Comparison of ENCODE assay signal across 12 cellular contexts in genomic region chr12:57236224-57236924, GRCh38. TPM values are rescaled to one million over a fixed set of nuclear protein-coding genes. Genes with fewer than 3 reads are reported as not detected.
DNase-seq lines count a peak whose midpoint lies in the region; ATAC-seq, FAIRE-seq and TF ChIP-seq lines count a peak whose summit lies in the region.
"Had no signal": no experiment of that assay in that cellular context is flagged by ENCODE, and none has a peak within 500 bp of the region (broad histone marks: within the 10 kb centered on the region; RNA-seq: fewer than 3 reads in every experiment).

No MANE protein-coding gene starts in this region.

- no peak overlapping the region for H2BK15ac ChIP-seq in mesendoderm (replicated peaks; ENCODE audit: low read depth)

- peaks cover 11% of the 10 kb centered on the region for H3K79me1 ChIP-seq in mesendoderm (ENCODE audit: low read length)

- no peak overlapping the region for H2BK120ac ChIP-seq in mesendoderm (ENCODE audit: low read depth, low read length)

- H3K4me1 ChIP-seq in A549 = peaks cover 9% of the 10 kb centered on the region; the same call in 2 of the 3 replicates
- H3K4me1 ChIP-seq in GM23338 (ENCODE audit: insufficient read depth) = peaks cover 46% of the 10 kb centered on the region
- peaks cover 5% of the 10 kb centered on the region for H3K4me1 ChIP-seq in mesendoderm (ENCODE audit: control insufficient read depth, low read depth, low read length)

- peaks cover 84% of the 10 kb centered on the region for H3K27me3 Mint-ChIP-seq in GM23338 (ENCODE audit: insufficient read depth, low read depth, poor library complexity)

- H3K9me2 ChIP-seq in GM23338 (ENCODE audit: insufficient read depth) = no peaks in the 10 kb centered on the region

- no peak overlapping the region for H3K18ac ChIP-seq in mesendoderm (ENCODE audit: low read length)

- no peak overlapping the region for H3K23ac ChIP-seq in mesendoderm (ENCODE audit: low read length)

- H3K27ac ChIP-seq in A549 = no peak overlapping the region
- no peak overlapping the region for H3K27ac ChIP-seq in GM23338 (ENCODE audit: low read depth)
- peak overlapping the region; percentile 29 for H3K27ac ChIP-seq in cingulate gyrus (ENCODE audit: low read depth, low read length)
- H3K27ac ChIP-seq in mesendoderm (ENCODE audit: low read depth, low read length) = no peak overlapping the region

- H3F3A ChIP-seq in GM23338 (replicated peaks; ENCODE audit: low read depth) = peaks cover 47% of the 10 kb centered on the region

- H3K36me3 Mint-ChIP-seq in GM23338 (ENCODE audit: low read depth) = peaks cover 39% of the 10 kb centered on the region

- FAIRE-seq in A549 (lab: Jason Lieb, UNC) = no peak

- no peak for TF ChIP-seq POLR2A in A549 (IDR thresholded peaks at IDR 0.05; ENCODE audit: low read length)

- H3K4ac ChIP-seq in mesendoderm (ENCODE audit: low read depth, low read length) = no peak overlapping the region

- no peaks in the 10 kb centered on the region; the same call in 2 of the 3 replicates for H3K9me3 Mint-ChIP-seq in GM23338
- H3K9me3 Mint-ChIP-seq: activated naive CD4-positive, alpha-beta T cell treated with anti-CD3 and anti-CD28 coated beads, Interleukin-2, amount 50 U/mL, for 72 hours; CD4-positive, alpha-beta memory T cell had no signal

- no peak overlapping the region for H4K8ac ChIP-seq in mesendoderm (ENCODE audit: low read depth, low read length)

- H3K27me3 ChIP-seq in GM23338 (ENCODE audit: insufficient read depth) (peaks cover 78% of the 10 kb centered on the region), mesendoderm (ENCODE audit: insufficient read depth, low read length, poor library complexity) (peaks cover 33% of the 10 kb centered on the region)

- H3K4me3 ChIP-seq in A549 (no peak overlapping the region), GM23338 (peak overlapping the region; percentile 85; the same call in 1 of the 2 replicates), mesendoderm (ENCODE audit: low read length) (no peak overlapping the region)

- H2AFZ ChIP-seq in GM23338 = no peak overlapping the region

- no peaks in the 10 kb centered on the region for H3K9me3 ChIP-seq in A549

- H3K79me2 ChIP-seq in GM23338 (replicated peaks; ENCODE audit: insufficient read depth) (peaks cover 8% of the 10 kb centered on the region), mesendoderm (ENCODE audit: control insufficient read depth, insufficient read depth, low read length) (peaks cover 3% of the 10 kb centered on the region)

- no peak overlapping the region for H3K27ac Mint-ChIP-seq in GM23338

- no peak overlapping the region for H4K5ac ChIP-seq in mesendoderm (ENCODE audit: low read length)

- no peak for ATAC-seq in A549
- peak; percentile 7 for ATAC-seq in GM23338
- no peak for ATAC-seq in HG02759 (IDR thresholded peaks at IDR 0.05; ENCODE audit: unreplicated experiment)
- ATAC-seq: activated naive CD4-positive, alpha-beta T cell treated with anti-CD3 and anti-CD28 coated beads, Interleukin-2, amount 50 U/mL, for 72 hours had no signal

- H3K36me3 ChIP-seq in GM23338 (ENCODE audit: insufficient read depth) = peaks cover 22% of the 10 kb centered on the region
- H3K36me3 ChIP-seq in mesendoderm (ENCODE audit: control insufficient read depth, insufficient read depth, low read length) = peaks cover 23% of the 10 kb centered on the region

- 91% methylated on average over 36 of the region's 37 CpGs for WGBS in A549 (ENCODE audit: missing lambda C conversion rate)
- WGBS in mesendoderm (ENCODE audit: extremely low coverage, insufficient coverage, low lambda C conversion rate) = no CpG with 5 or more reads among the region's 37 CpGs

- DNase-seq in A549 (ENCODE audit: low read depth in 1 of 2, low spot score in 1 of 2) = no peak
- DNase-seq in GM23338 (ENCODE audit: low spot score) = peak; percentile 88
- DNase-seq in mesendoderm = peak; percentile 64
- DNase-seq in MV-4-11 (lab: John Stamatoyannopoulos, UW) = no peak
- DNase-seq in T-helper 1 cell = no peak
- DNase-seq in NCI-H524 (lab: John Stamatoyannopoulos, UW) = no peak
- DNase-seq: CD4-positive, alpha-beta memory T cell; kidney glomerular epithelial cell; NCI-H1105 treated with DMSO at 0.1 percent for 48 hours had no signal

- no peak for TF ChIP-seq CTCF in A549 (IDR thresholded peaks at IDR 0.05)
- no peak for TF ChIP-seq CTCF in GM23338 (conservative IDR thresholded peaks at IDR 0.05; ENCODE audit: low read depth in 2 of 2)

- CTCF ChIA-PET in A549 (lab: Yijun Ruan, JAX) = interaction anchor here (1.1 to 26.5 kb wide), 7 partner anchors 7 to 217 kb away, joined by 3 to 615 read pairs (median 20); partner anchors contain the start of genes INHBE, NXPH4 and SHMT2

- no peak overlapping the region for H2BK5ac ChIP-seq in mesendoderm (ENCODE audit: low read length)

- peaks cover 23% of the 10 kb centered on the region for H4K20me1 ChIP-seq in GM23338 (replicated peaks; ENCODE audit: insufficient read depth)

- no peak overlapping the region for H3K9ac ChIP-seq in mesendoderm (ENCODE audit: low read length)

- TF ChIP-seq EP300 in A549 (IDR thresholded peaks at IDR 0.05) = no peak

- peaks cover 72% of the 10 kb centered on the region for H3K4me1 Mint-ChIP-seq in GM23338

- TF ChIP-seq RAD21 in A549 (conservative IDR thresholded peaks at IDR 0.05 in 1 of 2, IDR thresholded peaks at IDR 0.05 in 1 of 2) = no peak

- POLR2A ChIA-PET in A549 (lab: Yijun Ruan, JAX) = no interaction called here

- H3K4me2 ChIP-seq in A549 = no peak overlapping the region
- H3K4me2 ChIP-seq in GM23338 = peak overlapping the region; percentile 99; the same call in 1 of the 2 replicates
- no peak overlapping the region for H3K4me2 ChIP-seq in mesendoderm (ENCODE audit: low read length)

- H3K56ac ChIP-seq in mesendoderm (ENCODE audit: low read length) = no peak overlapping the region

- H2AK5ac ChIP-seq in mesendoderm (ENCODE audit: low read length) = no peak overlapping the region

- H3K4me3 Mint-ChIP-seq in GM23338 = peak overlapping the region; percentile 79; the same call in 1 of the 3 replicates

TF ChIP-seq in A549, 52 proteins besides CTCF, POLR2A, EP300 and RAD21 (continues in another document):
- TF ChIP-seq RCOR1 (IDR thresholded peaks at IDR 0.05; ENCODE audit: low read depth, low read length) (no peak), PBX3 (IDR thresholded peaks at IDR 0.05) (peak; percentile 21; the same call in 1 of the 2 replicates), ESRRA (IDR thresholded peaks at IDR 0.05; ENCODE audit: borderline replicate concordance, low read length) (no peak)

TF ChIP-seq in GM23338, 12 proteins besides CTCF, POLR2A, EP300 and RAD21:
- TF ChIP-seq POLR2AphosphoS5 (IDR thresholded peaks at IDR 0.05; ENCODE audit: low read depth) = peak; percentile 72
- TF ChIP-seq JUNB (IDR thresholded peaks at IDR 0.05; ENCODE audit: unreplicated experiment) = no peak

RNA-seq across cellular contexts. Expression of gene SHMT2, which starts 6.9 kb away (rescaled TPM):
- 110 and 113 TPM in 2 replicates for polyA plus RNA-seq in A549 (2011; rRNA removed)
- polyA plus RNA-seq in A549 (2012; cell fraction: cytosol; rRNA removed) = 303 and 306 TPM in 2 replicates
- 517 and 642 TPM in 2 replicates for polyA plus RNA-seq in A549 (2012; cell fraction: nucleus; rRNA removed)
- polyA plus RNA-seq in A549 (2017; fragmentation: RNase III; extraction: RNeasy Plus Mini Kit Qiagen cat#74134 plus additional on column Dnase treatment) = 150 to 166 TPM (median 156 TPM) in 3 replicates
- 161 and 189 TPM in 2 replicates for polyA minus RNA-seq in A549 (2011; rRNA and poly(A)+ RNA removed)
- total RNA-seq in GM23338 (2014; rRNA removed; shearing (Covaris generic)) = 363 and 387 TPM in 2 replicates
- 125 and 131 TPM in 2 replicates for polyA plus RNA-seq in GM23338 (2016; fragmentation: Nextera tagmentation; extraction: Ambion mirVana)
- 223 TPM for polyA plus RNA-seq in mesendoderm (2013, experiment 1 of 2)
- polyA plus RNA-seq in mesendoderm (2013, experiment 2 of 2) = 222 TPM

RNA-seq across cellular contexts. Expression of gene STAC3, which starts 14.6 kb away (rescaled TPM):
- polyA plus RNA-seq in A549 (2011; rRNA removed) = 0.40 and 0.62 TPM in 2 replicates
- polyA plus RNA-seq in A549 (2012; cell fraction: cytosol; rRNA removed) = 0.32 and 0.41 TPM in 2 replicates
- polyA plus RNA-seq in A549 (2012; cell fraction: nucleus; rRNA removed) = 1.8 and 2.2 TPM in 2 replicates
- polyA plus RNA-seq in A549 (2017; fragmentation: RNase III; extraction: RNeasy Plus Mini Kit Qiagen cat#74134 plus additional on column Dnase treatment) = 0.43 to 0.59 TPM (median 0.54 TPM) in 3 replicates
- polyA minus RNA-seq in A549 (2011; rRNA and poly(A)+ RNA removed) = 0.45 and 0.68 TPM in 2 replicates
- 1.2 and 3.0 TPM in 2 replicates for total RNA-seq in GM23338 (2014; rRNA removed; shearing (Covaris generic))
- 0.48 and 0.59 TPM in 2 replicates for polyA plus RNA-seq in GM23338 (2016; fragmentation: Nextera tagmentation; extraction: Ambion mirVana)
- 0.24 TPM for polyA plus RNA-seq in mesendoderm (2013, experiment 1 of 2)
- 0.42 TPM for polyA plus RNA-seq in mesendoderm (2013, experiment 2 of 2)

RNA-seq across cellular contexts. Expression of gene NXPH4, which starts 19.8 kb away (rescaled TPM):
- polyA plus RNA-seq in A549 (2011; rRNA removed) = 0.52 and 0.69 TPM in 2 replicates
- 1.9 and 2.9 TPM in 2 replicates for polyA plus RNA-seq in A549 (2012; cell fraction: cytosol; rRNA removed)
- 2.4 and 3.2 TPM in 2 replicates for polyA plus RNA-seq in A549 (2012; cell fraction: nucleus; rRNA removed)
- polyA plus RNA-seq in A549 (2017; fragmentation: RNase III; extraction: RNeasy Plus Mini Kit Qiagen cat#74134 plus additional on column Dnase treatment) = 3.3 to 4.5 TPM (median 3.5 TPM) in 3 replicates
- 0.95 and 1.5 TPM in 2 replicates for polyA minus RNA-seq in A549 (2011; rRNA and poly(A)+ RNA removed)
- total RNA-seq in GM23338 (2014; rRNA removed; shearing (Covaris generic)) = 1.5 and 4.5 TPM in 2 replicates
- polyA plus RNA-seq in GM23338 (2016; fragmentation: Nextera tagmentation; extraction: Ambion mirVana) = 0.89 and 1.1 TPM in 2 replicates
- 0.52 TPM for polyA plus RNA-seq in mesendoderm (2013, experiment 1 of 2)
- polyA plus RNA-seq in mesendoderm (2013, experiment 2 of 2) = 0.42 TPM
- total RNA-seq: CD4-positive, alpha-beta memory T cell had no signal
- polyA plus RNA-seq: CD4-positive, alpha-beta memory T cell had no signal

Comparison
In these comparisons a context has a peak if more than half of its experiments do, and no peak if none do; other contexts are left out.
1. DNase-seq: peak in GM23338 (single experiment) and mesendoderm (single experiment); none in A549 (0 of 2), MV-4-11 (single experiment), T-helper 1 cell (0 of 5) and NCI-H524 (0 of 2).